In the genomic region with DNA sequence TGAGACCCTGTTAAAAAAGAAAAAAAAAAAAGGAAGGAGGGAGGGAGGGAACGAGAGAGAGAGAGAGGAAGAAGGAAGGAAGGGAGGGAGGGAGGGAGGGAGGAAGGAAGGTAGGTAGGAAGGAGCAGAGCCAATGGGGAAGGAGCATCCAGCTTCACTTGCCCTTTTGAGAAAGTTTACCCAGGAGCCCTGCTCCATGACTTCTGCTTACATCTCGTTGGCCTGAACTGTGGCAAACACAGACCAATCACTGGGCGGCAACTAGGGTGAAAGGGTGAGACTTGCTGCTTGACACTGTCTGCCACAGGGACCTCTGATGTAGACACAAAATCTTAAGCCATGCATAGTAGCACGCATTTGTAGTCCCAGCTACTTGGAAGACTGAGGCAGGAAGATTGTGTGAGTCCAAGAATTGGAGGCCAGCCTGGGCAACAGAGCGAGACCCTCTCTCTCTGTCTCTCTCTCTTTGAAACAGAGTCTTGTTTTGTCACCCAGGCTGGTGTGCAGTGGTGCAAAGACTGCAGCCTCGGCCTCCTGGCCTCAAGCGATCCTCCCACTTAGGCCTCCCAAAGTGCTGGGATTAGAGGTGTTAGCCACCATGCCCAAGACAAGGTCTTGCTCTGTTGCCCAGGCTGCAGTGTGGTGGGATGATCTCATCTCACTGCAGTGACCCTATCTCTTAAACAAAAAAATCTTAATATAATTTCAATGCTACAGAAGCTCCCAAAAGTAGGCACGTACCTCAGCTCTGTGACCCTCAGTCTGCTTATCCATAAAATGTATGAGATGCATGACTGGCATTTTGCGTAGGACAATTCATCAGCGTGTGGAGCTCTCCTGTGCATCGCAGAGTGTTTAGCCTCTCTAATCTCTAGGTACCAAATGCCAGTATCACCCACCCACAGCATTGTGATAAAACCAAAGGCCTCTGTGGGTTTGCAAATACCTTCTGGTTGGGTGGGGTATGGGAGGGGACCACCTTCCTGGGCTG, we compare ENCODE assay signal across 1 cellular context.
TF ChIP-seq lines count a peak whose summit lies in the region.

No MANE protein-coding gene starts in this region.

TF ChIP-seq in GM23338, 12 proteins besides CTCF, POLR2A, EP300 and RAD21 (continued from another document):
- TF ChIP-seq ETS1 (IDR thresholded peaks at IDR 0.05) (no peak), ZNF331 (CRISPR knock-in tag; IDR thresholded peaks at IDR 0.05; ENCODE audit: low read depth) (no peak), ZNF114 (CRISPR knock-in tag; IDR thresholded peaks at IDR 0.05) (no peak), EZH2 (IDR thresholded peaks at IDR 0.05; ENCODE audit: low read depth, unreplicated experiment) (no peak), CREB1 (CRISPR knock-in tag; IDR thresholded peaks at IDR 0.05; ENCODE audit: low read depth) (no peak)
